ENCODE assay signal across 36 cellular contexts in genomic region chr2:199024224-199024623, GRCh38.
DNase-seq lines count a peak whose midpoint lies in the region; ATAC-seq, FAIRE-seq and TF ChIP-seq lines count a peak whose summit lies in the region.
"Had no signal": no experiment of that assay in that cellular context is flagged by ENCODE, and none has a peak within 500 bp of the region (broad histone marks: within the 10 kb centered on the region; RNA-seq: fewer than 3 reads in every experiment).

No MANE protein-coding gene starts in this region.

- H3K36me3 ChIP-seq in HepG2 (replicated peaks in 1 of 2; ENCODE audit: control insufficient read depth in 1 of 2, insufficient read depth in 2 of 2, low read length in 2 of 2) = no peaks in the 10 kb centered on the region
- no peaks in the 10 kb centered on the region for H3K36me3 ChIP-seq in right lobe of liver
- H3K36me3 ChIP-seq in SJCRH30 = no peaks in the 10 kb centered on the region
- H3K36me3 ChIP-seq: BE2C; BLaER1; BLaER1 treated with 17β-estradiol and CSF1 and Interleukin-3, amounts not matched to agents 10 nM and 100 nM had no signal

- no peaks in the 10 kb centered on the region for H3K9me3 Mint-ChIP-seq in activated T-cell treated with anti-CD3 and anti-CD28 coated beads, Interleukin-2, amount 50 U/mL, for 72 hours
- H3K9me3 Mint-ChIP-seq: CD4-positive, alpha-beta T cell; CD8-positive, alpha-beta T cell had no signal

- H3K4me1 Mint-ChIP-seq in activated T-cell treated with anti-CD3 and anti-CD28 coated beads, Interleukin-2, amount 50 U/mL, for 72 hours (ENCODE audit: low read depth) = no peaks in the 10 kb centered on the region
- H3K4me1 Mint-ChIP-seq: B cell; CD14-positive monocyte; CD4-positive, alpha-beta memory T cell; CD4-positive, CD25-positive, alpha-beta regulatory T cell; CD8-positive, alpha-beta memory T cell had no signal

- intact Hi-C loops in HepG2 (cut with micrococcal nuclease; ENCODE audit: unreplicated experiment) (loop anchor here (5.0 kb wide), 2 partner anchors 438 to 463 kb away; no protein-coding TSS in a partner anchor), right lobe of liver (cut with DNase I) (no loop called here)

- TF ChIP-seq RAD21 in HepG2 (CRISPR knock-in tag; IDR thresholded peaks at IDR 0.05) = no peak

- POLR2A ChIA-PET in HepG2 (lab: Yijun Ruan, JAX) = no interaction called here

- no peak for TF ChIP-seq CTCF in HepG2 (CRISPR knock-in tag; IDR thresholded peaks at IDR 0.05)
- no peak for TF ChIP-seq CTCF in right lobe of liver (IDR thresholded peaks at IDR 0.05)
- TF ChIP-seq CTCF in D721Med (IDR thresholded peaks at IDR 0.05; ENCODE audit: insufficient read depth, missing control alignments) = no peak

- H3K4me1 ChIP-seq in HepG2 (ENCODE audit: insufficient read depth, low read length) = no peaks in the 10 kb centered on the region
- H3K4me1 ChIP-seq in right lobe of liver = no peaks in the 10 kb centered on the region
- peaks cover 28% of the 10 kb centered on the region for H3K4me1 ChIP-seq in SJCRH30
- H3K4me1 ChIP-seq: A549; BE2C; BLaER1; BLaER1 treated with 17β-estradiol and CSF1 and Interleukin-3, amounts not matched to agents 10 nM and 100 nM; Caco-2 had no signal

- no peak overlapping the region for H3K9ac ChIP-seq in HepG2 (ENCODE audit: insufficient read depth, low read depth, low read length)
- H3K9ac ChIP-seq: BLaER1; BLaER1 treated with 17β-estradiol and CSF1 and Interleukin-3, amounts not matched to agents 10 nM and 100 nM had no signal

- H3K36me3 Mint-ChIP-seq in activated T-cell treated with anti-CD3 and anti-CD28 coated beads, Interleukin-2, amount 50 U/mL, for 72 hours (ENCODE audit: insufficient read depth in 2 of 2) = peaks cover 0 to 2% of the 10 kb centered on the region in 2 donors
- H3K36me3 Mint-ChIP-seq: CD14-positive monocyte; CD4-positive, alpha-beta memory T cell; CD4-positive, CD25-positive, alpha-beta regulatory T cell; CD8-positive, alpha-beta memory T cell; CD8-positive, alpha-beta T cell had no signal

- CTCF ChIA-PET in HepG2 (lab: Yijun Ruan, JAX; ENCODE audit: low intra/inter-chr PET ratio, low total read pairs) = no interaction called here

- TF ChIP-seq EP300 in HepG2 (IDR thresholded peaks at IDR 0.05; ENCODE audit: low read depth in 2 of 2, low read length in 2 of 2) (no peak), HepG2 (CRISPR knock-in tag; IDR thresholded peaks at IDR 0.05; ENCODE audit: borderline replicate concordance) (no peak)

- no peaks in the 10 kb centered on the region for H4K20me1 ChIP-seq in HepG2 (ENCODE audit: insufficient read depth, low read length)
- H4K20me1 ChIP-seq: BLaER1; BLaER1 treated with 17β-estradiol and CSF1 and Interleukin-3, amounts not matched to agents 10 nM and 100 nM had no signal

- FAIRE-seq in HepG2 (lab: Jason Lieb, UNC) (no peak), D721Med (lab: Jason Lieb, UNC) (peak; percentile 64)
- FAIRE-seq: A204.1, A549 had no signal

- no peak for ATAC-seq in activated T-cell treated with anti-CD3 and anti-CD28 coated beads, Interleukin-2, amount 50 U/mL, for 72 hours (replicated peaks in 1 of 2)
- no peak for ATAC-seq in HepG2
- ATAC-seq in right lobe of liver = no peak
- no peak for ATAC-seq in GM18870 (IDR thresholded peaks at IDR 0.05; ENCODE audit: unreplicated experiment)
- no peak for ATAC-seq in HG02981 (IDR thresholded peaks at IDR 0.05; ENCODE audit: unreplicated experiment)
- ATAC-seq: A549; CD8-positive, alpha-beta T cell had no signal

- BruUV-seq in HepG2 (replicated peaks; lab: Mats Ljungman, UMichigan) = no TSS peak

- TF ChIP-seq POLR2A in HepG2 (IDR thresholded peaks at IDR 0.05; ENCODE audit: insufficient read depth in 1 of 2, low read depth in 2 of 2, low read length in 2 of 2) (no peak), right lobe of liver (IDR thresholded peaks at IDR 0.05) (no peak)

- no peak overlapping the region for H3K4me3 Mint-ChIP-seq in activated T-cell treated with anti-CD3 and anti-CD28 coated beads, Interleukin-2, amount 50 U/mL, for 72 hours
- H3K4me3 Mint-ChIP-seq: B cell; CD14-positive monocyte; CD4-positive, alpha-beta memory T cell; CD4-positive, alpha-beta T cell; CD4-positive, CD25-positive, alpha-beta regulatory T cell; CD8-positive, alpha-beta T cell had no signal

- no peak overlapping the region for H3K4me2 ChIP-seq in HepG2 (ENCODE audit: low read depth, low read length)
- H3K4me2 ChIP-seq: A549; BLaER1; BLaER1 treated with 17β-estradiol and CSF1 and Interleukin-3, amounts not matched to agents 10 nM and 100 nM had no signal

- H3K27me3 Mint-ChIP-seq in activated T-cell treated with anti-CD3 and anti-CD28 coated beads, Interleukin-2, amount 50 U/mL, for 72 hours (ENCODE audit: low read depth) = no peaks in the 10 kb centered on the region
- H3K27me3 Mint-ChIP-seq: B cell; CD4-positive, alpha-beta memory T cell; CD4-positive, alpha-beta T cell; CD4-positive, CD25-positive, alpha-beta regulatory T cell; CD8-positive, alpha-beta memory T cell had no signal

- in situ Hi-C loops in HepG2 (cut with HindIII; ENCODE audit: extremely low pct_ligation_motif_present, low pct_unique_long_range_greater_than_20kb) = no loop called here

- no peak overlapping the region for H3K27ac ChIP-seq in HepG2 (ENCODE audit: extremely low read length, insufficient read depth, low read length)
- H3K27ac ChIP-seq in right lobe of liver = no peak overlapping the region
- peak overlapping the region; percentile 53 for H3K27ac ChIP-seq in SJCRH30
- H3K27ac ChIP-seq: 22Rv1; A549; BLaER1; BLaER1 treated with 17β-estradiol and CSF1 and Interleukin-3, amounts not matched to agents 10 nM and 100 nM; C4-2B had no signal

- H3K9me3 ChIP-seq in HepG2 (ENCODE audit: low read length) (no peaks in the 10 kb centered on the region), right lobe of liver (no peaks in the 10 kb centered on the region), SJCRH30 (replicated peaks) (no peaks in the 10 kb centered on the region; the same call in 1 of the 2 replicates)
- H3K9me3 ChIP-seq: A549, BE2C, BLaER1, Caco-2 had no signal

- H3K79me2 ChIP-seq in HepG2 (ENCODE audit: insufficient read depth, low read length) = no peaks in the 10 kb centered on the region

- no peak for DNase-seq in activated T-cell treated with anti-CD3 and anti-CD28 coated beads, Interleukin-2, amount 50 U/mL, for 72 hours
- no peak for DNase-seq in activated T-cell treated with anti-CD3 and anti-CD28 coated beads, Interleukin-2, amount 50 U/mL, for 48 hours
- DNase-seq in HepG2 (ENCODE audit: low spot score) (no peak), right lobe of liver (no peak), D721Med (ENCODE audit: insufficient read length, low spot score) (no peak), SJCRH30 (no peak)
- DNase-seq: 8988T; ACHN; AML-193; BE2C; C1 segment of cervical spinal cord; Caco-2; Calu3; CD4-positive, alpha-beta memory T cell; CD4-positive, alpha-beta T cell; CD4-positive, CD25-positive, alpha-beta regulatory T cell; CD8-positive, alpha-beta memory T cell; CD8-positive, alpha-beta T cell; COR-L47; DMS 273 treated with DMSO at 0.1 percent for 48 hours; DMS153; DMS53; DMS79; DMS79 treated with DMSO at 0.1 percent for 48 hours; DND-41; EL had no signal

- no peaks in the 10 kb centered on the region for H3K27me3 ChIP-seq in HepG2 (ENCODE audit: control insufficient read depth in 1 of 2, insufficient read depth in 2 of 2, low read length in 2 of 2)
- no peaks in the 10 kb centered on the region for H3K27me3 ChIP-seq in right lobe of liver
- no peaks in the 10 kb centered on the region for H3K27me3 ChIP-seq in SJCRH30
- H3K27me3 ChIP-seq: BE2C; BLaER1; BLaER1 treated with 17β-estradiol and CSF1 and Interleukin-3, amounts not matched to agents 10 nM and 100 nM had no signal

- no peak overlapping the region for H3K4me3 ChIP-seq in HepG2 (replicated peaks in 1 of 3; ENCODE audit: insufficient read depth in 1 of 3, low read depth in 2 of 3, low read length in 3 of 3)
- H3K4me3 ChIP-seq in right lobe of liver = no peak overlapping the region
- H3K4me3 ChIP-seq in SJCRH30 = no peak overlapping the region
- H3K4me3 ChIP-seq: A549; BLaER1; BLaER1 treated with 17β-estradiol and CSF1 and Interleukin-3, amounts not matched to agents 10 nM and 100 nM had no signal

- H2AFZ ChIP-seq in HepG2 (ENCODE audit: low read length) = no peak overlapping the region

- peak overlapping the region; percentile 42 for H3K27ac Mint-ChIP-seq in activated T-cell treated with anti-CD3 and anti-CD28 coated beads, Interleukin-2, amount 50 U/mL, for 72 hours
- H3K27ac Mint-ChIP-seq: B cell; CD14-positive monocyte; CD4-positive, alpha-beta memory T cell; CD4-positive, alpha-beta T cell; CD4-positive, CD25-positive, alpha-beta regulatory T cell; CD8-positive, alpha-beta memory T cell; CD8-positive, alpha-beta T cell had no signal

TF ChIP-seq in HepG2, 621 proteins besides CTCF, POLR2A, EP300 and RAD21 (continues in another document):
- TF ChIP-seq ZNF33B (CRISPR knock-in tag; IDR thresholded peaks at IDR 0.05) = no peak
- 0 out of 2 replicates have a peak, but pooled peaks have one; percentile 58 for TF ChIP-seq SNRNP70 (IDR thresholded peaks at IDR 0.05; ENCODE audit: low read depth, low read length)
- no peak for TF ChIP-seq ZFX (CRISPR knock-in tag; IDR thresholded peaks at IDR 0.05; ENCODE audit: low read depth)
- no peak for TF ChIP-seq ZNF30 (CRISPR knock-in tag; IDR thresholded peaks at IDR 0.05)
- TF ChIP-seq LBX2 (CRISPR knock-in tag; IDR thresholded peaks at IDR 0.05; ENCODE audit: borderline replicate concordance) = no peak
- TF ChIP-seq ARID3A (IDR thresholded peaks at IDR 0.05; ENCODE audit: low read depth, low read length) = no peak
- TF ChIP-seq ZMYM3 (CRISPR knock-in tag; IDR thresholded peaks at IDR 0.05) = no peak
